Comparison of ENCODE assay signal across 10 cellular contexts in the genomic region with DNA sequence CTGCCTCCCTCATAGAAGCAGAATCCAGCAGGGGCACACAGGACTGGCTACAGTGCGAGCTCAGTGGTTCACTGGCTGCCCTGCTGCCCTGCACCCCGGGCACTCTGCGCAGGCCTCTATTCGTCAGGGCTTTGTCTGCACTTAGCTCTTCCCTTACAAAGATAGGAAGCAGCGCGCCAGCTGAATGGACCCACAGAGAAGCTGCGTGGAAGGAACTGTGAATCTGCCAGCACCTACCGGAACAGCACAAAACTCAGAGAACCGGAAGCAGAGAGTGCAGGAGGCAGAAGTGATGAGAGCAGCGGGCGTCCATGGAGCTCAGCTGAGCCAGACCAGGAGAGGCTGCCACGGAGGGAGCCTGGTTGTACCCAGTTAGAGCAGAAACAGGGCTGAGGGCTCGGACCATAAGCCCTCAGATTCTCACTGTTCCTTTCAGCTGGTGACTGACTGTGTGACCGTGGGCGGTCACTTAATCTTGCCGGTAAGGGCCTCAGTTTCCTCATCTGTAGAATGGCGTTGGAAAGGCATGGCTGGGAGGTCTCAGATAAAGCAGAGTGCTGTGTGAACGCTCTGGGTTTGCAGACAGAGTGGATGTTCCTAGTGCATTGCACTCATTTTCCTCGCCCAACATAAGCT. TPM values are rescaled to one million over a fixed set of nuclear protein-coding genes. Genes with fewer than 3 reads are reported as not detected.
DNase-seq lines count a peak whose midpoint lies in the region; TF ChIP-seq lines count a peak whose summit lies in the region.
"Had no signal": no experiment of that assay in that cellular context is flagged by ENCODE, and none has a peak within 500 bp of the region (broad histone marks: within the 10 kb centered on the region; RNA-seq: fewer than 3 reads in every experiment).

No MANE protein-coding gene starts in this region.

- no peak overlapping the region for H3K9ac ChIP-seq in KMS-11

- H3K36me3 Mint-ChIP-seq in MCF 10A (ENCODE audit: insufficient read depth, unreplicated experiment) (no peaks in the 10 kb centered on the region), neural crest cell (ENCODE audit: low read depth) (no peaks in the 10 kb centered on the region)

- H4K20me1 ChIP-seq in KMS-11 (ENCODE audit: insufficient read depth): no peaks in the 10 kb centered on the region

- CTCF ChIA-PET in MCF 10A (lab: Yijun Ruan, JAX) (interaction anchor here (0.6 to 6.3 kb wide), 63 partner anchors 10 to 649 kb away, joined by 3 to 65 read pairs (median 4); a partner anchor contains a TSS), HEK293T (lab: Yijun Ruan, JAX) (interaction anchor here (0.6 to 3.6 kb wide), 25 partner anchors 8 to 1087 kb away, joined by 3 to 26 read pairs (median 4); no protein-coding TSS in a partner anchor)

- POLR2A ChIA-PET in MCF 10A (lab: Yijun Ruan, JAX) (interaction anchor here (0.6 to 2.0 kb wide), 6 partner anchors 22 to 812 kb away, joined by 3 to 11 read pairs (median 3); a partner anchor contains a TSS), HEK293T (lab: Yijun Ruan, JAX) (interaction anchor here (0.6 to 1.4 kb wide), 2 partner anchors 12 to 280 kb away, joined by 3 to 4 read pairs; no protein-coding TSS in a partner anchor)

- H3K4me3 ChIP-seq in KMS-11 (IDR thresholded peaks at IDR 0.05; ENCODE audit: insufficient read depth, low read depth, low read length): no peak overlapping the region

- TF ChIP-seq CTCF in C4-2B (conservative IDR thresholded peaks at IDR 0.05): no peak
- no peak for TF ChIP-seq CTCF in KMS-11 (conservative IDR thresholded peaks at IDR 0.05; ENCODE audit: low read depth, low read length)
- no peak for TF ChIP-seq CTCF in MCF 10A (IDR thresholded peaks at IDR 0.05; ENCODE audit: unreplicated experiment)
- TF ChIP-seq CTCF in neural crest cell (conservative IDR thresholded peaks at IDR 0.05): no peak

- DNase-seq in MCF 10A (ENCODE audit: unreplicated experiment): no peak
- DNase-seq in neural crest cell (ENCODE audit: low read depth, low spot score): no peak
- DNase-seq in HEK293T (ENCODE audit: extremely low spot score): no peak
- no peak for DNase-seq in NCI-H2171 (lab: John Stamatoyannopoulos, UW)
- no peak for DNase-seq in epidermal melanocyte (ENCODE audit: insufficient read length, low spot score)
- DNase-seq in NCI-H2171 treated with DMSO at 0.1 percent for 48 hours (lab: John Stamatoyannopoulos, UW): no peak
- DNase-seq: SIG-M5 had no signal

- H3K9me3 Mint-ChIP-seq in MCF 10A (ENCODE audit: unreplicated experiment) (no peaks in the 10 kb centered on the region), neural crest cell (no peaks in the 10 kb centered on the region)

- peak overlapping the region; percentile 76 for H3K4me3 Mint-ChIP-seq in MCF 10A (ENCODE audit: unreplicated experiment)
- peak overlapping the region; percentile 83 for H3K4me3 Mint-ChIP-seq in neural crest cell

- H3K36me3 ChIP-seq in KMS-11 (ENCODE audit: insufficient read depth): no peaks in the 10 kb centered on the region
- H3K36me3 ChIP-seq: cardiac muscle cell had no signal

- intact Hi-C loops in MCF 10A (cut with micrococcal nuclease): loop anchor here (1.0 to 2.0 kb wide), 6 partner anchors 103 to 452 kb away; no protein-coding TSS in a partner anchor

- no peaks in the 10 kb centered on the region for H3K27me3 ChIP-seq in KMS-11 (ENCODE audit: insufficient read depth, low read depth)

- H3K27ac ChIP-seq in C4-2B (peak overlapping the region; percentile 13; the same call in 1 of the 2 replicates), KMS-11 (no peak overlapping the region)
- H3K27ac ChIP-seq: cardiac muscle cell had no signal

- peaks cover 39% of the 10 kb centered on the region for H3K4me1 ChIP-seq in KMS-11 (ENCODE audit: low read depth, poor library complexity, severe bottlenecking)

- H3K27ac Mint-ChIP-seq in MCF 10A (ENCODE audit: low read depth, unreplicated experiment): peak overlapping the region; percentile 94
- peak overlapping the region; percentile 73 for H3K27ac Mint-ChIP-seq in neural crest cell (ENCODE audit: unreplicated experiment)

- peaks cover 12% of the 10 kb centered on the region for H3K4me1 Mint-ChIP-seq in MCF 10A (ENCODE audit: insufficient read depth, unreplicated experiment)
- peaks cover 18% of the 10 kb centered on the region for H3K4me1 Mint-ChIP-seq in neural crest cell

- peaks cover 16% of the 10 kb centered on the region for H3K27me3 Mint-ChIP-seq in MCF 10A (ENCODE audit: insufficient read depth, unreplicated experiment)
- H3K27me3 Mint-ChIP-seq in neural crest cell (ENCODE audit: low read depth): no peaks in the 10 kb centered on the region

- H3K79me2 ChIP-seq in KMS-11 (ENCODE audit: insufficient read depth, low read depth): no peaks in the 10 kb centered on the region

- peak overlapping the region; percentile 98 for H2AFZ ChIP-seq in KMS-11 (ENCODE audit: low read depth)

- no TSS peak for BruUV-seq in MCF 10A (replicated peaks; lab: Mats Ljungman, UMichigan)

- H3K4me2 ChIP-seq in KMS-11: peak overlapping the region; percentile 59

TF ChIP-seq in HEK293T, 16 proteins besides CTCF, POLR2A, EP300 and RAD21:
- no peak for TF ChIP-seq L3MBTL2 (conservative IDR thresholded peaks at IDR 0.05)
- no peak for TF ChIP-seq HDGF (IDR thresholded peaks at IDR 0.05; ENCODE audit: borderline replicate concordance)

RNA-seq across cellular contexts. Expression of a gene that starts 23.1 kb away (rescaled TPM):
- total RNA-seq in MCF 10A (2022): 3.7 and 5.0 TPM in 2 replicates
- total RNA-seq in neural crest cell: 4.6 and 5.1 TPM in 2 replicates
